1 cellular context compared by ENCODE assay signal in genomic region chrX:47632664-47633063, GRCh38.
TF ChIP-seq lines count a peak whose summit lies in the region.

No MANE protein-coding gene starts in this region.

TF ChIP-seq in WTC11, 78 proteins besides CTCF, POLR2A, EP300 and RAD21 (continued from another document):
- no peak for TF ChIP-seq ZNF512 (CRISPR knock-in tag; IDR thresholded peaks at IDR 0.05; ENCODE audit: borderline replicate concordance)
- no peak for TF ChIP-seq SMAD3 (CRISPR knock-in tag; IDR thresholded peaks at IDR 0.05; ENCODE audit: borderline replicate concordance)
- TF ChIP-seq PREB (CRISPR knock-in tag; IDR thresholded peaks at IDR 0.05; ENCODE audit: borderline replicate concordance), result no peak
